ENCODE assay signal across 1 cellular context in genomic region chr21:25809013-25809412, GRCh38.
TF ChIP-seq lines count a peak whose summit lies in the region.

No MANE protein-coding gene starts in this region.

TF ChIP-seq in IMR-90, 13 proteins besides CTCF, POLR2A, EP300 and RAD21 (continued from another document):
- TF ChIP-seq ELK1 (IDR thresholded peaks at IDR 0.05; ENCODE audit: borderline replicate concordance, low read depth, low read length) (no peak), MAFK (IDR thresholded peaks at IDR 0.05; ENCODE audit: low read depth, low read length) (no peak), USF2 (IDR thresholded peaks at IDR 0.05; ENCODE audit: low read depth, low read length) (no peak), MAZ (IDR thresholded peaks at IDR 0.05; ENCODE audit: borderline replicate concordance, low read depth, low read length) (no peak), SMC3 (IDR thresholded peaks at IDR 0.05; ENCODE audit: low read depth, low read length) (no peak), FOS (IDR thresholded peaks at IDR 0.05; ENCODE audit: low read depth, low read length) (no peak)
TF ChIP-seq in IMR-90: peak in this region for 0.
